ENCODE assay signal across 9 cellular contexts in genomic region chr1:223713546-223714420, GRCh38. TPM values are rescaled to one million over a fixed set of nuclear protein-coding genes. Genes with fewer than 3 reads are reported as not detected.
DNase-seq lines count a peak whose midpoint lies in the region; ATAC-seq and TF ChIP-seq lines count a peak whose summit lies in the region.
"Had no signal": no experiment of that assay in that cellular context is flagged by ENCODE, and none has a peak within 500 bp of the region (broad histone marks: within the 10 kb centered on the region; RNA-seq: fewer than 3 reads in every experiment).

No MANE protein-coding gene starts in this region.

- peak in 1 of 2 donors; percentile 2 for ATAC-seq in activated T-cell treated with anti-CD3 and anti-CD28 coated beads, Interleukin-2, amount 50 U/mL, for 4 hours
- no peak for ATAC-seq in HG02798 (IDR thresholded peaks at IDR 0.05; ENCODE audit: poor library complexity, unreplicated experiment)
- ATAC-seq in GM19455 (IDR thresholded peaks at IDR 0.05; ENCODE audit: unreplicated experiment), result no peak
- ATAC-seq in HG02642 (IDR thresholded peaks at IDR 0.05; ENCODE audit: poor library complexity, unreplicated experiment), result no peak

- H3K4me3 ChIP-seq in adipocyte (ENCODE audit: low read length) (peak overlapping the region; percentile 96), thyroid gland (replicated peaks in 1 of 3) (peak overlapping the region; percentile 3 to 94 (median 75))

- no peak for TF ChIP-seq POLR2A in thyroid gland (IDR thresholded peaks at IDR 0.05)

- intact Hi-C loops in thyroid gland (cut with DNase I), result loop anchor here (5.0 kb wide), 1 partner anchor 34 kb away; no protein-coding TSS in a partner anchor

- H3K4me1 Mint-ChIP-seq in activated T-cell treated with anti-CD3 and anti-CD28 coated beads, Interleukin-2, amount 50 U/mL, for 4 hours (ENCODE audit: low read depth), result peaks cover 71% of the 10 kb centered on the region

- peaks cover 6% of the 10 kb centered on the region for H3K36me3 Mint-ChIP-seq in activated T-cell treated with anti-CD3 and anti-CD28 coated beads, Interleukin-2, amount 50 U/mL, for 4 hours (ENCODE audit: insufficient read depth)

- H3K9ac ChIP-seq in adipocyte (ENCODE audit: low read length), result peak overlapping the region; percentile 99

- no peaks in the 10 kb centered on the region for H3K27me3 Mint-ChIP-seq in activated T-cell treated with anti-CD3 and anti-CD28 coated beads, Interleukin-2, amount 50 U/mL, for 4 hours (ENCODE audit: low read depth)

- H3K9me3 ChIP-seq in adipocyte (ENCODE audit: control insufficient read depth, low read length), result no peaks in the 10 kb centered on the region
- no peaks in the 10 kb centered on the region for H3K9me3 ChIP-seq in thyroid gland

- no peaks in the 10 kb centered on the region for H3K9me3 Mint-ChIP-seq in activated T-cell treated with anti-CD3 and anti-CD28 coated beads, Interleukin-2, amount 50 U/mL, for 4 hours

- H3K27me3 ChIP-seq in adipocyte (replicated peaks; ENCODE audit: control insufficient read depth, insufficient read depth, low read length) (no peaks in the 10 kb centered on the region), thyroid gland (no peaks in the 10 kb centered on the region)

- 30 to 37% methylated on average over 7 of the region's 7 CpGs for WGBS in thyroid gland, 2 donors

- DNase-seq in activated T-cell treated with anti-CD3 and anti-CD28 coated beads, Interleukin-2, amount 50 U/mL, for 4 hours, result peak; percentile 17
- DNase-seq in activated T-cell treated with anti-CD3 and anti-CD28 coated beads, Interleukin-2, amount 50 U/mL, for 1 hour, result no peak
- DNase-seq in adipocyte (ENCODE audit: low read depth) (peak; percentile 37), left kidney (ENCODE audit: low read depth, low spot score) (peak; percentile 29), thyroid gland (peak; percentile 27 to 32)

- H3K27ac ChIP-seq in thyroid gland, result peak overlapping the region; percentile 96 to 97 (median 96)

- no peak for TF ChIP-seq CTCF in thyroid gland (IDR thresholded peaks at IDR 0.05)

- H3K4me1 ChIP-seq in adipocyte (ENCODE audit: control insufficient read depth, insufficient read depth, low read length) (peaks cover 61% of the 10 kb centered on the region), thyroid gland (peaks cover 31 to 44% of the 10 kb centered on the region in 2 donors)

- H3K36me3 ChIP-seq in adipocyte (ENCODE audit: control insufficient read depth, insufficient read depth, low read length, severe bottlenecking), result peaks cover 25% of the 10 kb centered on the region
- H3K36me3 ChIP-seq in thyroid gland, result peaks cover under 1 to 8% of the 10 kb centered on the region in 2 donors

- H3K4me3 Mint-ChIP-seq in activated T-cell treated with anti-CD3 and anti-CD28 coated beads, Interleukin-2, amount 50 U/mL, for 4 hours, result peak overlapping the region; percentile 91

RNA-seq across cellular contexts. Expression of gene CAPN2, which starts 1.4 kb away (rescaled TPM):
- 10 to 100 TPM; 19.0 to 25.1 (median 19.2) TPM for total RNA-seq in activated T-cell treated with anti-CD3 and anti-CD28 coated beads, Interleukin-2, amount 50 U/mL, for 4 hours
- 100 to 1,000 TPM; 134 to 155 (median 148) TPM for total RNA-seq in thyroid gland

RNA-seq across cellular contexts. Expression of gene CAPN8, which starts 48.3 kb away (rescaled TPM):
- not detected for total RNA-seq in activated T-cell treated with anti-CD3 and anti-CD28 coated beads, Interleukin-2, amount 50 U/mL, for 4 hours
- under 1 TPM in 3 of 4 donors, not detected in 1; 0.20 to 0.79 (median 0.40) TPM for total RNA-seq in thyroid gland
- total RNA-seq: activated CD8-positive, alpha-beta memory T cell treated with anti-CD3 and anti-CD28 coated beads for 36 hours had no signal

Comparison
In these comparisons a context has a peak if more than half of its experiments do, and no peak if none do; other contexts are left out.
1. RNA of gene CAPN2, which starts 1.4 kb away (total RNA-seq): 134 to 155 TPM in thyroid gland; 19.0 to 25.1 TPM in activated T-cell treated with anti-CD3 and anti-CD28 coated beads, Interleukin-2, amount 50 U/mL, for 4 hours; every median in the first group is over 4 times any median in the second.